Comparison of ENCODE assay signal across 33 cellular contexts in genomic region chr7:76211216-76211615, GRCh38. TPM values are rescaled to one million over a fixed set of nuclear protein-coding genes. Genes with fewer than 3 reads are reported as not detected.
"Had no signal": no experiment of that assay in that cellular context is flagged by ENCODE, and none has a peak within 500 bp of the region (broad histone marks: within the 10 kb centered on the region; RNA-seq: fewer than 3 reads in every experiment).

No MANE protein-coding gene starts in this region.

- H3K4me1 Mint-ChIP-seq: activated naive CD4-positive, alpha-beta T cell treated with anti-CD3 and anti-CD28 coated beads, Interleukin-2, amount 50 U/mL, for 24 hours; activated naive CD8-positive, alpha-beta T cell treated with anti-CD3 and anti-CD28 coated beads for 36 hours; activated naive CD8-positive, alpha-beta T cell treated with anti-CD3 and anti-CD28 coated beads, Interleukin-2, amount 50 U/mL, for 24 hours had no signal

- DNase-seq: activated CD4-positive, alpha-beta T cell treated with anti-CD3 and anti-CD28 coated beads for 1 hour; activated CD4-positive, alpha-beta T cell treated with anti-CD3 and anti-CD28 coated beads for 48 hours; activated CD4-positive, alpha-beta T cell treated with anti-CD3 and anti-CD28 coated beads, Interleukin-2, amount 50 U/mL, for 1 hour; activated CD4-positive, alpha-beta T cell treated with anti-CD3 and anti-CD28 coated beads, Interleukin-2, amount 50 U/mL, for 48 hours; activated CD8-positive, alpha-beta memory T cell treated with anti-CD3 and anti-CD28 coated beads for 24 hours; activated CD8-positive, alpha-beta memory T cell treated with anti-CD3 and anti-CD28 coated beads, Interleukin-2, amount 50 U/mL, for 4 hours; activated CD8-positive, alpha-beta T cell treated with anti-CD3 and anti-CD28 coated beads for 36 hours; activated effector memory CD4-positive, alpha-beta T cell treated with anti-CD3 and anti-CD28 coated beads, Interleukin-2, amount 50 U/mL, for 16 hours; activated naive CD4-positive, alpha-beta T cell treated with anti-CD3 and anti-CD28 coated beads for 36 hours; activated naive CD8-positive, alpha-beta T cell treated with anti-CD3 and anti-CD28 coated beads for 36 hours; activated naive CD8-positive, alpha-beta T cell treated with anti-CD3 and anti-CD28 coated beads, Interleukin-2, amount 50 U/mL, for 24 hours; activated T-cell treated with anti-CD3 and anti-CD28 coated beads, Interleukin-2, amount 50 U/mL, for 1 hour; activated T-cell treated with anti-CD3 and anti-CD28 coated beads, Interleukin-2, amount 50 U/mL, for 48 hours; adrenal gland; amygdala; aorta; body of pancreas; cortex of kidney; dermis blood vessel endothelial cell; effector CD4-positive, alpha-beta T cell; effector memory CD8-positive, alpha-beta T cell; erythroblast; esophagus squamous epithelium; foreskin melanocyte; head of caudate nucleus; hippocampal formation; T-helper 2 cell had no signal

- H3K27ac ChIP-seq: adrenal gland, body of pancreas, esophagus squamous epithelium, gastroesophageal sphincter had no signal

- H3K4me3 ChIP-seq: adrenal gland, body of pancreas, esophagus squamous epithelium, gastroesophageal sphincter had no signal

- H3K9me3 Mint-ChIP-seq: activated CD8-positive, alpha-beta T cell treated with anti-CD3 and anti-CD28 coated beads for 36 hours; activated naive CD4-positive, alpha-beta T cell treated with anti-CD3 and anti-CD28 coated beads for 36 hours; activated naive CD4-positive, alpha-beta T cell treated with anti-CD3 and anti-CD28 coated beads, Interleukin-2, amount 50 U/mL, for 24 hours; activated naive CD8-positive, alpha-beta T cell treated with anti-CD3 and anti-CD28 coated beads for 36 hours; activated naive CD8-positive, alpha-beta T cell treated with anti-CD3 and anti-CD28 coated beads, Interleukin-2, amount 50 U/mL, for 24 hours; activated T-helper 1 cell treated with anti-CD3 and anti-CD28 coated beads, Interleukin-12 subunit alpha, Interleukin-12 subunit beta, Interleukin-2, Interleukin-4 antibody, amounts not matched to agents 30 ng/mL and 10 ng/mL and 1 ng/mL, durations not matched to agents 14 hours and 24 hours and 36 hours; activated T-helper 2 cell treated with anti-CD3 and anti-CD28 coated beads, Interferon-gamma antibody, Interleukin-2, Interleukin-4, amounts not matched to agents 10 μg/mL and 5 μg/mL and 100 μg/mL, durations not matched to agents 14 hours and 24 hours and 36 hours; effector memory CD8-positive, alpha-beta T cell; WTC11 had no signal

- H3K36me3 Mint-ChIP-seq: activated naive CD4-positive, alpha-beta T cell treated with anti-CD3 and anti-CD28 coated beads, Interleukin-2, amount 50 U/mL, for 24 hours; activated naive CD8-positive, alpha-beta T cell treated with anti-CD3 and anti-CD28 coated beads for 36 hours; WTC11 had no signal

- H3K27ac Mint-ChIP-seq: activated CD8-positive, alpha-beta T cell treated with anti-CD3 and anti-CD28 coated beads for 36 hours; activated naive CD4-positive, alpha-beta T cell treated with anti-CD3 and anti-CD28 coated beads for 36 hours; activated naive CD4-positive, alpha-beta T cell treated with anti-CD3 and anti-CD28 coated beads, Interleukin-2, amount 50 U/mL, for 24 hours; activated naive CD8-positive, alpha-beta T cell treated with anti-CD3 and anti-CD28 coated beads for 36 hours; activated naive CD8-positive, alpha-beta T cell treated with anti-CD3 and anti-CD28 coated beads, Interleukin-2, amount 50 U/mL, for 24 hours; activated T-helper 1 cell treated with anti-CD3 and anti-CD28 coated beads, Interleukin-12 subunit alpha, Interleukin-12 subunit beta, Interleukin-2, Interleukin-4 antibody, amounts not matched to agents 30 ng/mL and 10 ng/mL and 1 ng/mL, durations not matched to agents 14 hours and 24 hours and 36 hours; activated T-helper 2 cell treated with anti-CD3 and anti-CD28 coated beads, Interferon-gamma antibody, Interleukin-2, Interleukin-4, amounts not matched to agents 10 μg/mL and 5 μg/mL and 100 μg/mL, durations not matched to agents 14 hours and 24 hours and 36 hours; effector memory CD8-positive, alpha-beta T cell; WTC11 had no signal

- H3K4me1 ChIP-seq: adrenal gland, body of pancreas, esophagus squamous epithelium, gastroesophageal sphincter had no signal

- H3K9me3 ChIP-seq: adrenal gland, body of pancreas, esophagus squamous epithelium, gastroesophageal sphincter had no signal

- H3K27me3 ChIP-seq: adrenal gland, body of pancreas had no signal

- H3K4me3 Mint-ChIP-seq: activated CD8-positive, alpha-beta T cell treated with anti-CD3 and anti-CD28 coated beads for 36 hours; activated naive CD4-positive, alpha-beta T cell treated with anti-CD3 and anti-CD28 coated beads for 36 hours; activated naive CD4-positive, alpha-beta T cell treated with anti-CD3 and anti-CD28 coated beads, Interleukin-2, amount 50 U/mL, for 24 hours; activated naive CD8-positive, alpha-beta T cell treated with anti-CD3 and anti-CD28 coated beads for 36 hours; activated naive CD8-positive, alpha-beta T cell treated with anti-CD3 and anti-CD28 coated beads, Interleukin-2, amount 50 U/mL, for 24 hours; activated T-helper 1 cell treated with anti-CD3 and anti-CD28 coated beads, Interleukin-12 subunit alpha, Interleukin-12 subunit beta, Interleukin-2, Interleukin-4 antibody, amounts not matched to agents 30 ng/mL and 10 ng/mL and 1 ng/mL, durations not matched to agents 14 hours and 24 hours and 36 hours; effector memory CD8-positive, alpha-beta T cell; WTC11 had no signal

- ATAC-seq: activated CD8-positive, alpha-beta T cell treated with anti-CD3 and anti-CD28 coated beads for 36 hours; activated naive CD8-positive, alpha-beta T cell treated with anti-CD3 and anti-CD28 coated beads, Interleukin-2, amount 50 U/mL, for 24 hours; body of pancreas; effector memory CD8-positive, alpha-beta T cell; gastroesophageal sphincter; WTC11 had no signal

- H3K36me3 ChIP-seq: adrenal gland, esophagus squamous epithelium, gastroesophageal sphincter had no signal

RNA-seq across cellular contexts. Expression of gene SRRM3, which starts 9.5 kb away (rescaled TPM):
- total RNA-seq: activated CD8-positive, alpha-beta T cell treated with anti-CD3 and anti-CD28 coated beads for 36 hours; activated naive CD4-positive, alpha-beta T cell treated with anti-CD3 and anti-CD28 coated beads for 36 hours; activated naive CD8-positive, alpha-beta T cell treated with anti-CD3 and anti-CD28 coated beads for 36 hours; activated T-helper 1 cell treated with anti-CD3 and anti-CD28 coated beads, Interleukin-12 subunit alpha, Interleukin-12 subunit beta, Interleukin-2, Interleukin-4 antibody, amounts not matched to agents 30 ng/mL and 10 ng/mL and 1 ng/mL, durations not matched to agents 14 hours and 24 hours and 36 hours; T-helper 1 cell treated with Interleukin-12 subunit alpha and Interleukin-12 subunit beta and Interleukin-4 antibody, amounts not matched to agents 30 ng/mL and 1 ng/mL, for 36 hours had no signal
